In the genomic region with DNA sequence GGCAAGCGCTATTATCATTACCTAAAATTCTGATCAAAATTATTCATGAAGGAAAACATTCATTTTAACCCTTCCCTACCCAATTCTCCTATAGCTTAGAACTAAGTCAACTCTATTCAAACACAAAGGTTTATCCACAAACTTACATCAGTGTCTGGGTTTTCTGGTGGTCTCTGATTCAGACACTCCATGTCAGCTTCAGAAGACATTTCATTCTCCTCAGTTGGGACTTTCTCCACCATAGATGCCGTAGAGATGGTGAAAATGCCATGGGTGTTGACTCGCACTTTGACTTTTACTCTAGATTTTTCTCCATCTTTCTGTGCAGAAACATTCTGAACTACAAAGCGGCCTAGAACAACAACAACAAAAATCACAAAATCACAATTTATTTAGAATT, we compare ENCODE assay signal across 26 cellular contexts.
"Had no signal": no experiment of that assay in that cellular context is flagged by ENCODE, and none has a peak within 500 bp of the region (broad histone marks: within the 10 kb centered on the region; RNA-seq: fewer than 3 reads in every experiment).

No MANE protein-coding gene starts in this region.

- ATAC-seq: activated CD4-positive, CD25-positive, alpha-beta regulatory T cell treated with anti-CD3 and anti-CD28 coated beads, Interleukin-2, amount 50 U/mL, for 24 hours; activated T-cell treated with anti-CD3 and anti-CD28 coated beads, Interleukin-2, amount 50 U/mL, for 4 hours; body of pancreas; K562; PC-3; SK-N-SH treated with all-trans-retinoic acid at 6 μM for 48 hours had no signal

- H3K4me1 ChIP-seq: ascending aorta, body of pancreas, SJSA1 had no signal

- DNase-seq: activated CD4-positive, alpha-beta memory T cell treated with anti-CD3 and anti-CD28 coated beads, Interleukin-2, amount 10 ng/mL, durations not matched to agents 7 days and 5 days; activated CD4-positive, alpha-beta T cell treated with anti-CD3 and anti-CD28 coated beads for 48 hours; activated CD8-positive, alpha-beta memory T cell treated with anti-CD3 and anti-CD28 coated beads, Interleukin-2, amount 50 U/mL, for 48 hours; activated effector memory CD4-positive, alpha-beta T cell treated with anti-CD3 and anti-CD28 coated beads, Interleukin-2, amount 50 U/mL, for 16 hours; activated naive CD4-positive, alpha-beta T cell treated with Interleukin-2 at 50 U/mL for 16 hours; activated naive CD8-positive, alpha-beta T cell treated with anti-CD3 and anti-CD28 coated beads, Interleukin-2, amount 10 ng/mL, durations not matched to agents 7 days and 5 days; activated T-cell treated with anti-CD3 and anti-CD28 coated beads, Interleukin-2, amount 50 U/mL, for 4 hours; body of pancreas; Karpas-422; NCI-H1105 treated with DMSO at 0.1 percent for 48 hours; NCI-H1436 treated with DMSO at 0.1 percent for 48 hours; NCI-H187; NCI-H2081; NCI-H510A treated with DMSO at 0.1 percent for 48 hours; NCI-H69; NK-92 treated with Interleukin-12 subunit alpha and Interleukin-12 subunit beta, amount 100 ng/mL, for 24 hours; PC-3; SHP77; SW 1271 had no signal

- H3K9me3 Mint-ChIP-seq: activated CD4-positive, alpha-beta memory T cell treated with anti-CD3 and anti-CD28 coated beads, Interleukin-2, amount 10 ng/mL, durations not matched to agents 7 days and 5 days; activated naive CD8-positive, alpha-beta T cell treated with anti-CD3 and anti-CD28 coated beads, Interleukin-2, amount 10 ng/mL, durations not matched to agents 7 days and 5 days; activated T-cell treated with anti-CD3 and anti-CD28 coated beads, Interleukin-2, amount 50 U/mL, for 4 hours had no signal

- H3K27me3 Mint-ChIP-seq: activated CD4-positive, alpha-beta memory T cell treated with anti-CD3 and anti-CD28 coated beads, Interleukin-2, amount 10 ng/mL, durations not matched to agents 7 days and 5 days; activated naive CD8-positive, alpha-beta T cell treated with anti-CD3 and anti-CD28 coated beads, Interleukin-2, amount 10 ng/mL, durations not matched to agents 7 days and 5 days had no signal

- H3K27ac ChIP-seq: ascending aorta, body of pancreas, SJSA1 had no signal

- H3K4me3 Mint-ChIP-seq: activated CD4-positive, alpha-beta memory T cell treated with anti-CD3 and anti-CD28 coated beads, Interleukin-2, amount 10 ng/mL, durations not matched to agents 7 days and 5 days; activated naive CD8-positive, alpha-beta T cell treated with anti-CD3 and anti-CD28 coated beads, Interleukin-2, amount 10 ng/mL, durations not matched to agents 7 days and 5 days; activated T-cell treated with anti-CD3 and anti-CD28 coated beads, Interleukin-2, amount 50 U/mL, for 4 hours had no signal

- H3K27me3 ChIP-seq: ascending aorta, body of pancreas, SJSA1 had no signal

- H3K4me3 ChIP-seq: ascending aorta, body of pancreas, K562, SJSA1 had no signal

- H3K9me3 ChIP-seq: ascending aorta, body of pancreas, SJSA1 had no signal

- FAIRE-seq: bronchial epithelial cell, K562, RCC 7860 had no signal

- H3K27ac Mint-ChIP-seq: activated CD4-positive, alpha-beta memory T cell treated with anti-CD3 and anti-CD28 coated beads, Interleukin-2, amount 10 ng/mL, durations not matched to agents 7 days and 5 days; activated naive CD8-positive, alpha-beta T cell treated with anti-CD3 and anti-CD28 coated beads, Interleukin-2, amount 10 ng/mL, durations not matched to agents 7 days and 5 days had no signal
